ENCODE assay signal across 11 cellular contexts in genomic region chr3:161081675-161082462, GRCh38. TPM values are rescaled to one million over a fixed set of nuclear protein-coding genes. Genes with fewer than 3 reads are reported as not detected.
A peak's percentile ranks its signal among the peaks of the same experiment; 100 is the strongest.
DNase-seq lines count a peak whose midpoint lies in the region; ATAC-seq and TF ChIP-seq lines count a peak whose summit lies in the region.
"Had no signal": no experiment of that assay in that cellular context is flagged by ENCODE, and none has a peak within 500 bp of the region (broad histone marks: within the 10 kb centered on the region; RNA-seq: fewer than 3 reads in every experiment).

No MANE protein-coding gene starts in this region.

- TF ChIP-seq POLR2A in GM18505 (IDR thresholded peaks at IDR 0.05; ENCODE audit: borderline replicate concordance, extremely low read depth, insufficient read depth, insufficient read length) = no peak

- H3K9me3 Mint-ChIP-seq in type B pancreatic cell = no peaks in the 10 kb centered on the region
- H3K9me3 Mint-ChIP-seq in progenitor cell of endocrine pancreas (ENCODE audit: low read depth) = no peaks in the 10 kb centered on the region
- H3K9me3 Mint-ChIP-seq: naive B cell had no signal

- no peak overlapping the region for H3K27ac Mint-ChIP-seq in type B pancreatic cell
- no peak overlapping the region for H3K27ac Mint-ChIP-seq in progenitor cell of endocrine pancreas

- TF ChIP-seq CTCF in type B pancreatic cell (conservative IDR thresholded peaks at IDR 0.05) (no peak), progenitor cell of endocrine pancreas (IDR thresholded peaks at IDR 0.05; ENCODE audit: unreplicated experiment) (no peak)

- H3K4me1 Mint-ChIP-seq in type B pancreatic cell (ENCODE audit: unreplicated experiment) (no peaks in the 10 kb centered on the region), progenitor cell of endocrine pancreas (ENCODE audit: low read depth) (no peaks in the 10 kb centered on the region)

- ATAC-seq in GM18505 (IDR thresholded peaks at IDR 0.05; ENCODE audit: unreplicated experiment) (peak; percentile 93), GM21515 (IDR thresholded peaks at IDR 0.05; ENCODE audit: unreplicated experiment) (peak; percentile 75), HG03457 (IDR thresholded peaks at IDR 0.05; ENCODE audit: unreplicated experiment) (peak; percentile 76), Right ventricle myocardium superior (ENCODE audit: poor library complexity) (peak; percentile 91)

- DNase-seq in Right ventricle myocardium superior (peak; percentile 45), type B pancreatic cell (ENCODE audit: extremely low spot score, unreplicated experiment) (no peak), inferior parietal cortex (ENCODE audit: extremely low spot score) (no peak), posterior cingulate gyrus (no peak), progenitor cell of endocrine pancreas (ENCODE audit: low spot score, unreplicated experiment) (no peak)
- DNase-seq: activated CD4-positive, alpha-beta T cell treated with anti-CD3 and anti-CD28 coated beads, Interleukin-2, amount 50 U/mL, for 1 hour; effector CD8-positive, alpha-beta T cell; naive B cell had no signal

- H3K36me3 Mint-ChIP-seq in type B pancreatic cell (peaks cover 5% of the 10 kb centered on the region), progenitor cell of endocrine pancreas (ENCODE audit: insufficient read depth) (peaks cover 5% of the 10 kb centered on the region)
- H3K36me3 Mint-ChIP-seq: naive B cell had no signal

- intact Hi-C loops in Right ventricle myocardium superior (cut with DNase I) = no loop called here
- intact Hi-C loops in posterior cingulate gyrus (cut with DNase I) = no loop called here

- H3K27me3 Mint-ChIP-seq in type B pancreatic cell = no peaks in the 10 kb centered on the region
- no peaks in the 10 kb centered on the region for H3K27me3 Mint-ChIP-seq in progenitor cell of endocrine pancreas
- H3K27me3 Mint-ChIP-seq: naive B cell had no signal

- no peak overlapping the region for H3K4me3 Mint-ChIP-seq in type B pancreatic cell
- no peak overlapping the region for H3K4me3 Mint-ChIP-seq in progenitor cell of endocrine pancreas (ENCODE audit: low read depth)

RNA-seq across cellular contexts. Expression of gene B3GALNT1, which starts 23.3 kb away (rescaled TPM):
- total RNA-seq in Right ventricle myocardium superior = 53.8 TPM
- 5.3 and 19.6 TPM in 2 replicates for total RNA-seq in type B pancreatic cell (ENCODE audit: low replicate concordance)
- total RNA-seq in progenitor cell of endocrine pancreas = 20.9 and 22.6 TPM in 2 replicates
